Comparison of ENCODE assay signal across 30 cellular contexts in genomic region chr7:156680281-156680680, GRCh38. TPM values are rescaled to one million over a fixed set of nuclear protein-coding genes. Genes with fewer than 3 reads are reported as not detected.
DNase-seq lines count a peak whose midpoint lies in the region; ATAC-seq and TF ChIP-seq lines count a peak whose summit lies in the region.
"Had no signal": no experiment of that assay in that cellular context is flagged by ENCODE, and none has a peak within 500 bp of the region (broad histone marks: within the 10 kb centered on the region; RNA-seq: fewer than 3 reads in every experiment).

No MANE protein-coding gene starts in this region.

- TF ChIP-seq CTCF in HFFc6 (IDR thresholded peaks at IDR 0.05) = peak; percentile 22; the same call in 1 of the 2 replicates

- H3K4me3 Mint-ChIP-seq in HFFc6 = no peak overlapping the region
- H3K4me3 Mint-ChIP-seq in T-helper 17 cell = no peak overlapping the region
- no peak overlapping the region for H3K4me3 Mint-ChIP-seq in central memory CD8-positive, alpha-beta T cell
- H3K4me3 Mint-ChIP-seq in activated naive CD8-positive, alpha-beta T cell treated with anti-CD3 and anti-CD28 coated beads, Interleukin-2, amount 50 U/mL, for 24 hours = no peak overlapping the region
- H3K4me3 Mint-ChIP-seq in immature natural killer cell = no peak overlapping the region
- H3K4me3 Mint-ChIP-seq: activated B cell treated with CpG ODN at 0.5 μM for 24 hours; brain; naive thymus-derived CD4-positive, alpha-beta T cell; stimulated activated naive B cell treated with anti-CD40 and anti-IgM and Interleukin-4, amounts not matched to agents 10 μg/mL and 1 μg/mL and 100 μg/mL, for 72 hours; type B pancreatic cell had no signal

- H3K9me3 Mint-ChIP-seq in HFFc6 (no peaks in the 10 kb centered on the region), immature natural killer cell (no peaks in the 10 kb centered on the region)
- H3K9me3 Mint-ChIP-seq in central memory CD8-positive, alpha-beta T cell = no peaks in the 10 kb centered on the region
- no peaks in the 10 kb centered on the region for H3K9me3 Mint-ChIP-seq in activated naive CD8-positive, alpha-beta T cell treated with anti-CD3 and anti-CD28 coated beads, Interleukin-2, amount 50 U/mL, for 24 hours
- H3K9me3 Mint-ChIP-seq: activated B cell treated with CpG ODN at 0.5 μM for 24 hours; brain; naive thymus-derived CD4-positive, alpha-beta T cell; stimulated activated naive B cell treated with anti-CD40 and anti-IgM and Interleukin-4, amounts not matched to agents 10 μg/mL and 1 μg/mL and 100 μg/mL, for 72 hours; type B pancreatic cell had no signal

- no peaks in the 10 kb centered on the region for H3K9me3 ChIP-seq in T-helper 17 cell (ENCODE audit: control insufficient read depth, low read length, poor library complexity, severe bottlenecking)
- H3K9me3 ChIP-seq: BLaER1, HAP-1, prostate gland, sigmoid colon, SJCRH30 had no signal

- DNase-seq in HFFc6 (no peak), T-helper 17 cell (no peak), myocyte (ENCODE audit: low read depth) (peak; percentile 68), cerebellar cortex (ENCODE audit: low spot score) (no peak), LoVo (ENCODE audit: low spot score) (no peak), immature natural killer cell (no peak)
- no peak for DNase-seq in central memory CD8-positive, alpha-beta T cell (ENCODE audit: low spot score in 2 of 2)
- DNase-seq in activated naive CD8-positive, alpha-beta T cell treated with anti-CD3 and anti-CD28 coated beads, Interleukin-2, amount 50 U/mL, for 24 hours = no peak
- DNase-seq: ACHN; activated B cell treated with CpG ODN at 0.5 μM for 24 hours; activated CD4-positive, alpha-beta T cell treated with anti-CD3 and anti-CD28 coated beads, Interleukin-2, amount 50 U/mL, for 1 hour; activated gamma-delta T cell treated with Interleukin-2 at 50 U/mL for 16 hours; activated T-cell treated with anti-CD3 and anti-CD28 coated beads, Interleukin-2, amount 50 U/mL, for 1 hour; midbrain; naive thymus-derived CD4-positive, alpha-beta T cell; NCI-H2107; NCI-H446; NCI-H82; RPMI8226; sigmoid colon; SJCRH30; stimulated activated CD4-positive, alpha-beta T cell treated with anti-CD3 and anti-CD28 coated beads, Interleukin-15, amount 100 ng/mL, for 24 hours; stimulated activated naive B cell treated with anti-CD40 and anti-IgM and Interleukin-4, amounts not matched to agents 10 μg/mL and 1 μg/mL and 100 μg/mL, for 72 hours; substantia nigra had no signal

- H3K27me3 Mint-ChIP-seq in HFFc6 (ENCODE audit: insufficient read depth) = no peaks in the 10 kb centered on the region
- no peaks in the 10 kb centered on the region for H3K27me3 Mint-ChIP-seq in T-helper 17 cell
- H3K27me3 Mint-ChIP-seq in central memory CD8-positive, alpha-beta T cell = no peaks in the 10 kb centered on the region
- H3K27me3 Mint-ChIP-seq in activated naive CD8-positive, alpha-beta T cell treated with anti-CD3 and anti-CD28 coated beads, Interleukin-2, amount 50 U/mL, for 24 hours = no peaks in the 10 kb centered on the region
- H3K27me3 Mint-ChIP-seq in immature natural killer cell (ENCODE audit: low read depth in 3 of 3) = peaks cover 0 to 2% (median 0%) of the 10 kb centered on the region in 3 donors
- H3K27me3 Mint-ChIP-seq: activated B cell treated with CpG ODN at 0.5 μM for 24 hours; brain; naive thymus-derived CD4-positive, alpha-beta T cell; stimulated activated naive B cell treated with anti-CD40 and anti-IgM and Interleukin-4, amounts not matched to agents 10 μg/mL and 1 μg/mL and 100 μg/mL, for 72 hours; type B pancreatic cell had no signal

- peaks cover 6% of the 10 kb centered on the region; the same call in 1 of the 2 replicates for H3K36me3 Mint-ChIP-seq in HFFc6 (ENCODE audit: low read depth)
- peaks cover 2% of the 10 kb centered on the region for H3K36me3 Mint-ChIP-seq in T-helper 17 cell (ENCODE audit: low read depth)
- H3K36me3 Mint-ChIP-seq in central memory CD8-positive, alpha-beta T cell (ENCODE audit: insufficient read depth) = peaks cover 13% of the 10 kb centered on the region
- H3K36me3 Mint-ChIP-seq in activated naive CD8-positive, alpha-beta T cell treated with anti-CD3 and anti-CD28 coated beads, Interleukin-2, amount 50 U/mL, for 24 hours (ENCODE audit: low read depth) = peaks cover 16% of the 10 kb centered on the region
- peaks cover 11 to 51% (median 15%) of the 10 kb centered on the region in 3 donors for H3K36me3 Mint-ChIP-seq in immature natural killer cell

- no peak for ATAC-seq in T-helper 17 cell
- ATAC-seq in central memory CD8-positive, alpha-beta T cell (replicated peaks; ENCODE audit: extremely low read depth, poor library complexity, severe bottlenecking) = no peak
- no peak for ATAC-seq in activated naive CD8-positive, alpha-beta T cell treated with anti-CD3 and anti-CD28 coated beads, Interleukin-2, amount 50 U/mL, for 24 hours
- ATAC-seq: naive thymus-derived CD4-positive, alpha-beta T cell; stimulated activated naive B cell treated with anti-CD40 and anti-IgM and Interleukin-4, amounts not matched to agents 10 μg/mL and 1 μg/mL and 100 μg/mL, for 72 hours had no signal

- no peaks in the 10 kb centered on the region for H3K4me1 Mint-ChIP-seq in HFFc6 (ENCODE audit: low read depth)
- H3K4me1 Mint-ChIP-seq in T-helper 17 cell = no peaks in the 10 kb centered on the region
- no peaks in the 10 kb centered on the region for H3K4me1 Mint-ChIP-seq in central memory CD8-positive, alpha-beta T cell
- H3K4me1 Mint-ChIP-seq in activated naive CD8-positive, alpha-beta T cell treated with anti-CD3 and anti-CD28 coated beads, Interleukin-2, amount 50 U/mL, for 24 hours = no peaks in the 10 kb centered on the region
- H3K4me1 Mint-ChIP-seq in immature natural killer cell = no peaks in the 10 kb centered on the region
- H3K4me1 Mint-ChIP-seq: activated B cell treated with CpG ODN at 0.5 μM for 24 hours; brain; stimulated activated naive B cell treated with anti-CD40 and anti-IgM and Interleukin-4, amounts not matched to agents 10 μg/mL and 1 μg/mL and 100 μg/mL, for 72 hours had no signal

- H3K27ac Mint-ChIP-seq in HFFc6 (no peak overlapping the region), T-helper 17 cell (peak overlapping the region; percentile 60), immature natural killer cell (peak overlapping the region in 1 of 6 donors; percentile 50)
- peak overlapping the region; percentile 72 for H3K27ac Mint-ChIP-seq in central memory CD8-positive, alpha-beta T cell (ENCODE audit: low read depth)
- H3K27ac Mint-ChIP-seq in activated naive CD8-positive, alpha-beta T cell treated with anti-CD3 and anti-CD28 coated beads, Interleukin-2, amount 50 U/mL, for 24 hours = no peak overlapping the region
- H3K27ac Mint-ChIP-seq: activated B cell treated with CpG ODN at 0.5 μM for 24 hours; brain; stimulated activated naive B cell treated with anti-CD40 and anti-IgM and Interleukin-4, amounts not matched to agents 10 μg/mL and 1 μg/mL and 100 μg/mL, for 72 hours; type B pancreatic cell had no signal

RNA-seq across cellular contexts. Expression of gene RNF32, which starts 39.7 kb away (rescaled TPM):
- total RNA-seq in HFFc6 (2021; fragmentation: NEBNext Ultra II Directional; extraction: Animal tissue kit (Norgen Biotek cat#: 25700)) = 1 to 10 TPM in 4 of 6 experiments, under 1 TPM in 2; 0.94 to 2.5 (median 1.4) TPM
- total RNA-seq in T-helper 17 cell = 1 to 10 TPM; 1.7 to 1.8 TPM
- total RNA-seq in myocyte = 1.1 and 2.9 TPM in 2 replicates
- 3.0 TPM for polyA plus RNA-seq in myocyte (2012)
- 1 to 10 TPM in 1 of 3 donors, under 1 TPM in 2; 0.32 to 4.7 (median 0.57) TPM for polyA plus RNA-seq in immature natural killer cell
- total RNA-seq: endothelial cell of umbilical vein had no signal

Comparison
In these comparisons a context has a peak if more than half of its experiments do, and no peak if none do; other contexts are left out.
1. H3K27ac Mint-ChIP-seq: peak in T-helper 17 cell (single experiment) and central memory CD8-positive, alpha-beta T cell (single experiment); none in HFFc6 (single experiment) and activated naive CD8-positive, alpha-beta T cell treated with anti-CD3 and anti-CD28 coated beads, Interleukin-2, amount 50 U/mL, for 24 hours (single experiment).